Comparison of ENCODE assay signal across 8 cellular contexts in genomic region chr16:370443-370842, GRCh38. TPM values are rescaled to one million over a fixed set of nuclear protein-coding genes. Genes with fewer than 3 reads are reported as not detected.
DNase-seq lines count a peak whose midpoint lies in the region; ATAC-seq, FAIRE-seq and TF ChIP-seq lines count a peak whose summit lies in the region.

Gene MRPL28, minus strand, starts transcription at chr16:370538. Its CDS starts 320 bp downstream, at chr16:370218.

- peak within 1 kb of the TSS; percentile 87 for H3K4me2 ChIP-seq in keratinocyte (ENCODE audit: control insufficient read depth, extremely low read depth, insufficient read depth, low read depth, low read length)

- TF ChIP-seq CTCF in keratinocyte (optimal IDR thresholded peaks at IDR 0.05 in 1 of 3, IDR thresholded peaks at IDR 0.05 in 1 of 3, conservative IDR thresholded peaks at IDR 0.05 in 1 of 3; ENCODE audit: extremely low read depth in 1 of 3, insufficient read depth in 2 of 3, low read length in 3 of 3) = no peak

- peak; percentile 98 for DNase-seq in AG08396 (ENCODE audit: low spot score)
- peak; percentile 67 for DNase-seq in NCI-H510A treated with DMSO at 0.1 percent for 48 hours (lab: John Stamatoyannopoulos, UW)
- DNase-seq in activated CD4-positive, alpha-beta T cell treated with anti-CD3 and anti-CD28 coated beads for 1 hour = peak; percentile 88
- peak; percentile 68 to 71 for DNase-seq in cerebellar nuclear complex (lab: John Stamatoyannopoulos, UW)
- peak; percentile 58 for DNase-seq in keratinocyte (ENCODE audit: low read depth, low spot score)
- peak; percentile 87 to 90 for DNase-seq in stimulated activated CD4-positive, alpha-beta T cell treated with anti-CD3 and anti-CD28 coated beads, Interleukin-15, amount 100 ng/mL, for 1 hour (ENCODE audit: low read depth in 1 of 2, low spot score in 1 of 2)

- peaks cover 11 to 24% of the 10 kb centered on the region in 2 experiments for H3K36me3 ChIP-seq in keratinocyte (ENCODE audit: control insufficient read depth in 2 of 2, extremely low read depth in 1 of 2, insufficient read depth in 2 of 2, low read length in 2 of 2)

- FAIRE-seq in keratinocyte (lab: Jason Lieb, UNC) = peak; percentile 56

- H3K27ac ChIP-seq in keratinocyte (ENCODE audit: control insufficient read depth, insufficient read depth, low read length) = no peak within 1 kb of the TSS

- ATAC-seq in GM19025 (IDR thresholded peaks at IDR 0.05; ENCODE audit: low read depth, unreplicated experiment) = peak; percentile 92
- peak; percentile 51 for ATAC-seq in HG03378 (IDR thresholded peaks at IDR 0.05; ENCODE audit: unreplicated experiment)

- dilution Hi-C loops in keratinocyte (cut with MboI; ENCODE audit: extremely low pct_ligation_motif_present, low sequenced_read_pairs) = no loop called here

- H3K9me1 ChIP-seq in keratinocyte (ENCODE audit: control insufficient read depth, extremely low read depth, insufficient read depth, low read length) = no peaks in the 10 kb centered on the region

- H4K20me1 ChIP-seq in keratinocyte (ENCODE audit: control insufficient read depth, extremely low read depth, insufficient read depth, low read length) = peaks cover 2% of the 10 kb centered on the region

- peak within 1 kb of the TSS; percentile 43 to 67 (median 62) for H3K4me3 ChIP-seq in keratinocyte (ENCODE audit: control insufficient read depth in 2 of 3, extremely low read depth in 1 of 3, insufficient read depth in 2 of 3, low read depth in 1 of 3, low read length in 3 of 3)

- no peaks in the 10 kb centered on the region for H3K27me3 ChIP-seq in keratinocyte (ENCODE audit: control insufficient read depth, extremely low read depth, insufficient read depth, low read length)

- no peak within 1 kb of the TSS for H2AFZ ChIP-seq in keratinocyte (ENCODE audit: control insufficient read depth, low read length)

- peaks cover 6% of the 10 kb centered on the region for H3K79me2 ChIP-seq in keratinocyte (ENCODE audit: control insufficient read depth, insufficient read depth, low read length)

- H3K9me3 ChIP-seq in keratinocyte (ENCODE audit: control insufficient read depth, low read depth, low read length) = no peaks in the 10 kb centered on the region

- peak within 1 kb of the TSS; percentile 50 for H3K9ac ChIP-seq in keratinocyte (ENCODE audit: control insufficient read depth, extremely low read depth, insufficient read depth, low read length)

- H3K4me1 ChIP-seq in keratinocyte (ENCODE audit: control insufficient read depth, extremely low read depth, insufficient read depth, low read length) = peaks cover 12% of the 10 kb centered on the region

RNA-seq across cellular contexts. Expression of gene MRPL28, which starts in this region (rescaled TPM):
- polyA plus RNA-seq in keratinocyte = 115 to 142 TPM (median 128 TPM) in 3 replicates
- 15.8 TPM for polyA plus RNA-seq in keratinocyte (2011; ENCODE audit: low read depth)
- 91.8 and 171 TPM in 2 replicates for polyA plus RNA-seq in keratinocyte (2011; cell fraction: cytosol; rRNA removed)
- 77.5 and 95.9 TPM in 2 replicates for polyA plus RNA-seq in keratinocyte (2011; cell fraction: nucleus; rRNA removed)
- 49.9 and 148 TPM in 2 replicates for polyA plus RNA-seq in keratinocyte (2012; ENCODE audit: low replicate concordance)
- 50.2 to 87.3 TPM (median 56.9 TPM) in 3 replicates for polyA minus RNA-seq in keratinocyte
- 83.3 TPM for polyA minus RNA-seq in keratinocyte (2011; cell fraction: cytosol; rRNA and poly(A)+ RNA removed)
- 23.4 and 27.0 TPM in 2 replicates for polyA minus RNA-seq in keratinocyte (2011; cell fraction: nucleus; rRNA and poly(A)+ RNA removed)
